1 cellular context compared by ENCODE assay signal in genomic region chr20:38926142-38926933, GRCh38.
TF ChIP-seq lines count a peak whose summit lies in the region.

A gene with protein sequence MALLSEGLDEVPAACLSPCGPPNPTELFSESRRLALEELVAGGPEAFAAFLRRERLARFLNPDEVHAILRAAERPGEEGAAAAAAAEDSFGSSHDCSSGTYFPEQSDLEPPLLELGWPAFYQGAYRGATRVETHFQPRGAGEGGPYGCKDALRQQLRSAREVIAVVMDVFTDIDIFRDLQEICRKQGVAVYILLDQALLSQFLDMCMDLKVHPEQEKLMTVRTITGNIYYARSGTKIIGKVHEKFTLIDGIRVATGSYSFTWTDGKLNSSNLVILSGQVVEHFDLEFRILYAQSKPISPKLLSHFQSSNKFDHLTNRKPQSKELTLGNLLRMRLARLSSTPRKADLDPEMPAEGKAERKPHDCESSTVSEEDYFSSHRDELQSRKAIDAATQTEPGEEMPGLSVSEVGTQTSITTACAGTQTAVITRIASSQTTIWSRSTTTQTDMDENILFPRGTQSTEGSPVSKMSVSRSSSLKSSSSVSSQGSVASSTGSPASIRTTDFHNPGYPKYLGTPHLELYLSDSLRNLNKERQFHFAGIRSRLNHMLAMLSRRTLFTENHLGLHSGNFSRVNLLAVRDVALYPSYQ (plus strand): TSS chr20:38926417. CDS start chr20:38926443, 26 bp downstream.

TF ChIP-seq in K562, 482 proteins besides CTCF, POLR2A, EP300 and RAD21 (continued from another document and continues in another):
- TF ChIP-seq ZMIZ1 (IDR thresholded peaks at IDR 0.05; ENCODE audit: low read depth in 2 of 2, low read length in 2 of 2), result no peak; a peak in 1 of 4 replicates
- 0 out of 2 replicates have a peak, but pooled peaks have one; percentile 21 for TF ChIP-seq XRCC5 (IDR thresholded peaks at IDR 0.05; ENCODE audit: low read depth, low read length)
- peak; percentile 28 for TF ChIP-seq E2F8 (IDR thresholded peaks at IDR 0.05; ENCODE audit: low read depth, partially characterized antibody)
- TF ChIP-seq SP2 (IDR thresholded peaks at IDR 0.05; ENCODE audit: extremely low read depth, low read depth, low read length, poor library complexity, severe bottlenecking), result no peak
- TF ChIP-seq, protein P1, sequence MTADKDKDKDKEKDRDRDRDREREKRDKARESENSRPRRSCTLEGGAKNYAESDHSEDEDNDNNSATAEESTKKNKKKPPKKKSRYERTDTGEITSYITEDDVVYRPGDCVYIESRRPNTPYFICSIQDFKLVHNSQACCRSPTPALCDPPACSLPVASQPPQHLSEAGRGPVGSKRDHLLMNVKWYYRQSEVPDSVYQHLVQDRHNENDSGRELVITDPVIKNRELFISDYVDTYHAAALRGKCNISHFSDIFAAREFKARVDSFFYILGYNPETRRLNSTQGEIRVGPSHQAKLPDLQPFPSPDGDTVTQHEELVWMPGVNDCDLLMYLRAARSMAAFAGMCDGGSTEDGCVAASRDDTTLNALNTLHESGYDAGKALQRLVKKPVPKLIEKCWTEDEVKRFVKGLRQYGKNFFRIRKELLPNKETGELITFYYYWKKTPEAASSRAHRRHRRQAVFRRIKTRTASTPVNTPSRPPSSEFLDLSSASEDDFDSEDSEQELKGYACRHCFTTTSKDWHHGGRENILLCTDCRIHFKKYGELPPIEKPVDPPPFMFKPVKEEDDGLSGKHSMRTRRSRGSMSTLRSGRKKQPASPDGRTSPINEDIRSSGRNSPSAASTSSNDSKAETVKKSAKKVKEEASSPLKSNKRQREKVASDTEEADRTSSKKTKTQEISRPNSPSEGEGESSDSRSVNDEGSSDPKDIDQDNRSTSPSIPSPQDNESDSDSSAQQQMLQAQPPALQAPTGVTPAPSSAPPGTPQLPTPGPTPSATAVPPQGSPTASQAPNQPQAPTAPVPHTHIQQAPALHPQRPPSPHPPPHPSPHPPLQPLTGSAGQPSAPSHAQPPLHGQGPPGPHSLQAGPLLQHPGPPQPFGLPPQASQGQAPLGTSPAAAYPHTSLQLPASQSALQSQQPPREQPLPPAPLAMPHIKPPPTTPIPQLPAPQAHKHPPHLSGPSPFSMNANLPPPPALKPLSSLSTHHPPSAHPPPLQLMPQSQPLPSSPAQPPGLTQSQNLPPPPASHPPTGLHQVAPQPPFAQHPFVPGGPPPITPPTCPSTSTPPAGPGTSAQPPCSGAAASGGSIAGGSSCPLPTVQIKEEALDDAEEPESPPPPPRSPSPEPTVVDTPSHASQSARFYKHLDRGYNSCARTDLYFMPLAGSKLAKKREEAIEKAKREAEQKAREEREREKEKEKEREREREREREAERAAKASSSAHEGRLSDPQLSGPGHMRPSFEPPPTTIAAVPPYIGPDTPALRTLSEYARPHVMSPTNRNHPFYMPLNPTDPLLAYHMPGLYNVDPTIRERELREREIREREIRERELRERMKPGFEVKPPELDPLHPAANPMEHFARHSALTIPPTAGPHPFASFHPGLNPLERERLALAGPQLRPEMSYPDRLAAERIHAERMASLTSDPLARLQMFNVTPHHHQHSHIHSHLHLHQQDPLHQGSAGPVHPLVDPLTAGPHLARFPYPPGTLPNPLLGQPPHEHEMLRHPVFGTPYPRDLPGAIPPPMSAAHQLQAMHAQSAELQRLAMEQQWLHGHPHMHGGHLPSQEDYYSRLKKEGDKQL (CRISPR knock-in tag; IDR thresholded peaks at IDR 0.05; ENCODE audit: borderline replicate concordance), result peak; percentile 96; the same call in 1 of the 2 replicates
- TF ChIP-seq ASH1L (IDR thresholded peaks at IDR 0.05; ENCODE audit: borderline replicate concordance, low read depth, partially characterized antibody), result peak; percentile 93
- peak; percentile 85 for TF ChIP-seq U2AF1 (optimal IDR thresholded peaks at IDR 0.05; ENCODE audit: low read depth, low read length)
- no peak for TF ChIP-seq ZNF696 (CRISPR knock-in tag; conservative IDR thresholded peaks at IDR 0.05)
- 0 out of 2 replicates have a peak, but pooled peaks have one; percentile 34 for TF ChIP-seq KLF1 (tag; IDR thresholded peaks at IDR 0.05)
- no peak for TF ChIP-seq IFI16 (CRISPR knock-in tag; IDR thresholded peaks at IDR 0.05)
- no peak for TF ChIP-seq ZNF644 (tag; IDR thresholded peaks at IDR 0.05; ENCODE audit: low read depth)
- no peak for TF ChIP-seq TRIM28 (IDR thresholded peaks at IDR 0.05)
- TF ChIP-seq RBM14 (IDR thresholded peaks at IDR 0.05; ENCODE audit: borderline replicate concordance, insufficient read depth, low read depth, low read length), result 0 out of 2 replicates have a peak, but pooled peaks have one; percentile 73
- TF ChIP-seq RREB1 (CRISPR knock-in tag; IDR thresholded peaks at IDR 0.05), result 0 out of 2 replicates have a peak, but pooled peaks have one; percentile 28
- peak in 1 of 2 experiments; percentile 53; a peak in 1 of 4 replicates for TF ChIP-seq MLX (CRISPR knock-in tag; conservative IDR thresholded peaks at IDR 0.05)
- TF ChIP-seq, protein P2, sequence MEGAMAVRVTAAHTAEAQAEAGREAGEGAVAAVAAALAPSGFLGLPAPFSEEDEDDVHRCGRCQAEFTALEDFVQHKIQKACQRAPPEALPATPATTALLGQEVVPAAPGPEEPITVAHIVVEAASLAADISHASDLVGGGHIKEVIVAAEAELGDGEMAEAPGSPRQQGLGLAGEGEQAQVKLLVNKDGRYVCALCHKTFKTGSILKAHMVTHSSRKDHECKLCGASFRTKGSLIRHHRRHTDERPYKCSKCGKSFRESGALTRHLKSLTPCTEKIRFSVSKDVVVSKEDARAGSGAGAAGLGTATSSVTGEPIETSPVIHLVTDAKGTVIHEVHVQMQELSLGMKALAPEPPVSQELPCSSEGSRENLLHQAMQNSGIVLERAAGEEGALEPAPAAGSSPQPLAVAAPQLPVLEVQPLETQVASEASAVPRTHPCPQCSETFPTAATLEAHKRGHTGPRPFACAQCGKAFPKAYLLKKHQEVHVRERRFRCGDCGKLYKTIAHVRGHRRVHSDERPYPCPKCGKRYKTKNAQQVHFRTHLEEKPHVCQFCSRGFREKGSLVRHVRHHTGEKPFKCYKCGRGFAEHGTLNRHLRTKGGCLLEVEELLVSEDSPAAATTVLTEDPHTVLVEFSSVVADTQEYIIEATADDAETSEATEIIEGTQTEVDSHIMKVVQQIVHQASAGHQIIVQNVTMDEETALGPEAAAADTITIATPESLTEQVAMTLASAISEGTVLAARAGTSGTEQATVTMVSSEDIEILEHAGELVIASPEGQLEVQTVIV (CRISPR knock-in tag; IDR thresholded peaks at IDR 0.05; ENCODE audit: borderline replicate concordance), result no peak
- no peak for TF ChIP-seq FOXK1 (CRISPR knock-in tag; IDR thresholded peaks at IDR 0.05; ENCODE audit: borderline replicate concordance)
- TF ChIP-seq RBFOX2 (IDR thresholded peaks at IDR 0.05; ENCODE audit: low read depth, low read length), result peak; percentile 100
- peak; percentile 99 for TF ChIP-seq TBP (optimal IDR thresholded peaks at IDR 0.05; ENCODE audit: low read depth, low read length)
- TF ChIP-seq CC2D1A (IDR thresholded peaks at IDR 0.05), result peak; percentile 90
- TF ChIP-seq RBM17 (IDR thresholded peaks at IDR 0.05; ENCODE audit: borderline replicate concordance, low read depth, low read length), result no peak
- TF ChIP-seq PRPF4 (IDR thresholded peaks at IDR 0.05; ENCODE audit: insufficient read depth, low read depth, low read length, poor library complexity, severe bottlenecking), result peak; percentile 83
- peak; percentile 89 for TF ChIP-seq POLR2AphosphoS5 (IDR thresholded peaks at IDR 0.05; ENCODE audit: control insufficient read depth, insufficient read depth, low read depth, low read length)
